ENCODE assay signal across 19 cellular contexts in the genomic region with DNA sequence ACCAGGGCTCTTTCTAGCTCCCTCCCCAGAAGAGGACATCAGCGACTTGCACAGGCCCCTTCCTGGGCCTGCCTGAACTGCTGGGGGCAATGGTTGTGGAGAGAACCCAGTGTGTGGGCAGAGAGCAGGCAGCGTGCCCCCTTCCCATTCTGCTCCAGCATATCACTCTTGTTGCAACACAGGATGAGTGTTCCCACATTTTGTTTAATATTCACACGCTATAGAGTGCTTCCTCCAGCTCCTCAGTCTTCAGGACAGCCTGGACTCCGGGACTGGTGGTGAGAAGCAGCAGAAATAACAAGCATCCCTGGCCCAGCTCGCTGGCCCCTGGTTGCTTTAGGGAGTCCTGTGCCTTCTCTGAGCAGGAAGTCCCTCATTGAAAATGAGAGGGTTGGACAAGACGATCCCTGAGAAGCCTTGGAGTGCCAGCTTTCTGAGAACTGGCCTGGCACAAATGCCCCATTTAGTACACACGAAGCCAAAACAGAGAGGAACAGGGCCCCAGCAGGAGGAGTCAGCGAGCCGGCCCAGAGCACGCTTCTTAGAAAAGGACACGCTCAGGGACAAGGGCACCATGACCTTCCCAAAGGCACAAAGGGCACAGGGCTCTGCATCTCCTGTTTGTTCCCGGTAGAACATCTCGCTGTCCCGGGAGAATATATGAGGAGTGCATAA.
DNase-seq lines count a peak whose midpoint lies in the region; ATAC-seq and TF ChIP-seq lines count a peak whose summit lies in the region.
"Had no signal": no experiment of that assay in that cellular context is flagged by ENCODE, and none has a peak within 500 bp of the region (broad histone marks: within the 10 kb centered on the region; RNA-seq: fewer than 3 reads in every experiment).

No MANE protein-coding gene starts in this region.

- no peak for TF ChIP-seq CTCF in osteoblast (IDR thresholded peaks at IDR 0.05; ENCODE audit: extremely low read depth, low read depth, low read length)

- H4K20me1 ChIP-seq in osteoblast (ENCODE audit: insufficient read depth, low read length) = no peaks in the 10 kb centered on the region

- peaks cover 10% of the 10 kb centered on the region for H3K27me3 ChIP-seq in osteoblast (ENCODE audit: insufficient read depth, low read length)

- H3K4me3 Mint-ChIP-seq in T-cell (peak overlapping the region in 1 of 3 donors; percentile 59), immature natural killer cell (peak overlapping the region in 2 of 5 donors; percentile 24 to 38)
- H3K4me3 Mint-ChIP-seq: activated naive CD8-positive, alpha-beta T cell treated with anti-CD3 and anti-CD28 coated beads for 36 hours; stimulated activated naive CD8-positive, alpha-beta T cell treated with anti-CD3 and anti-CD28 coated beads, Interleukin-15, Interleukin-2, amounts not matched to agents 100 ng/mL and 50 ng/mL, for 24 hours had no signal

- H3K9me3 Mint-ChIP-seq in T-cell (no peaks in the 10 kb centered on the region), immature natural killer cell (no peaks in the 10 kb centered on the region)
- H3K9me3 Mint-ChIP-seq: activated naive CD8-positive, alpha-beta T cell treated with anti-CD3 and anti-CD28 coated beads for 36 hours; central memory CD8-positive, alpha-beta T cell; stimulated activated naive CD8-positive, alpha-beta T cell treated with anti-CD3 and anti-CD28 coated beads, Interleukin-15, Interleukin-2, amounts not matched to agents 100 ng/mL and 50 ng/mL, for 24 hours had no signal

- no peak overlapping the region for H3K4me2 ChIP-seq in osteoblast (ENCODE audit: insufficient read depth, low read length)

- H3K36me3 Mint-ChIP-seq in T-cell (no peaks in the 10 kb centered on the region), immature natural killer cell (no peaks in the 10 kb centered on the region)

- no peak overlapping the region for H3K27ac ChIP-seq in osteoblast (ENCODE audit: low read depth, low read length)
- H3K27ac ChIP-seq: parathyroid adenoma had no signal

- ATAC-seq in T-cell (replicated peaks in 1 of 4) (no peak), GM21447 (IDR thresholded peaks at IDR 0.05; ENCODE audit: unreplicated experiment) (no peak), GM21526 (IDR thresholded peaks at IDR 0.05; ENCODE audit: low FRiP score, unreplicated experiment) (no peak)

- H3K9me3 ChIP-seq in osteoblast (ENCODE audit: low read depth, low read length) = no peaks in the 10 kb centered on the region
- H3K9me3 ChIP-seq: spleen had no signal

- POLR2A ChIA-PET in T-cell (lab: Charles Lee) = no interaction called here

- no peak overlapping the region for H3K4me3 ChIP-seq in osteoblast (ENCODE audit: insufficient read depth, low read length)
- H3K4me3 ChIP-seq: spleen had no signal

- peak in 8 of 14 donors; percentile 11 to 72 (median 26) for DNase-seq in C1 segment of cervical spinal cord (lab: John Stamatoyannopoulos, UW)
- no peak for DNase-seq in T-cell
- peak; percentile 56 for DNase-seq in globus pallidus (ENCODE audit: low spot score)
- DNase-seq in osteoblast (ENCODE audit: insufficient read length, low spot score, missing footprints) = peak; percentile 45
- no peak for DNase-seq in immature natural killer cell
- DNase-seq in T-helper 1 cell = no peak
- DNase-seq: activated naive CD8-positive, alpha-beta T cell treated with anti-CD3 and anti-CD28 coated beads for 36 hours; activated T-cell treated with anti-CD3 and anti-CD28 coated beads, Interleukin-2, amount 50 U/mL, for 1 hour; AML-193; DMS 273 treated with DMSO at 0.1 percent for 48 hours; NCI-H146; NCI-H345; spleen; T-helper 2 cell had no signal

- no peak overlapping the region for H2AFZ ChIP-seq in osteoblast (ENCODE audit: low read length)
- H2AFZ ChIP-seq: parathyroid adenoma had no signal

- H3K4me1 ChIP-seq in osteoblast (ENCODE audit: insufficient read depth, low read length) = peaks cover 6% of the 10 kb centered on the region
- H3K4me1 ChIP-seq: parathyroid adenoma had no signal

- CTCF ChIA-PET in T-cell (lab: Charles Lee) = interaction anchor here (0.6 to 1.2 kb wide), 5 partner anchors 27 to 1103 kb away, joined by 3 to 8 read pairs (median 4); no protein-coding TSS in a partner anchor

- no peaks in the 10 kb centered on the region for H3K79me2 ChIP-seq in osteoblast (ENCODE audit: insufficient read depth, low read length)
- H3K79me2 ChIP-seq: parathyroid adenoma had no signal

- H3K36me3 ChIP-seq in osteoblast (ENCODE audit: insufficient read depth, low read length) = no peaks in the 10 kb centered on the region
- H3K36me3 ChIP-seq: spleen had no signal

- H3K4me1 Mint-ChIP-seq in T-cell (peaks cover 55 to 67% (median 61%) of the 10 kb centered on the region in 3 donors), immature natural killer cell (peaks cover 48 to 72% of the 10 kb centered on the region in 2 donors)

- H3K27me3 Mint-ChIP-seq in T-cell = peaks cover 4 to 13% of the 10 kb centered on the region in 2 donors
- peaks cover 4 to 11% (median 11%) of the 10 kb centered on the region in 3 donors for H3K27me3 Mint-ChIP-seq in immature natural killer cell (ENCODE audit: low read depth in 3 of 3)

- H3K27ac Mint-ChIP-seq in T-cell = peak overlapping the region; percentile 25 to 49
- peak overlapping the region in 1 of 6 donors; percentile 12 for H3K27ac Mint-ChIP-seq in immature natural killer cell
- H3K27ac Mint-ChIP-seq: activated naive CD8-positive, alpha-beta T cell treated with anti-CD3 and anti-CD28 coated beads for 36 hours; stimulated activated naive CD8-positive, alpha-beta T cell treated with anti-CD3 and anti-CD28 coated beads, Interleukin-15, Interleukin-2, amounts not matched to agents 100 ng/mL and 50 ng/mL, for 24 hours had no signal

Comparison
In these comparisons a context has a peak if more than half of its experiments do, and no peak if none do; other contexts are left out.
1. DNase-seq: peak in C1 segment of cervical spinal cord (8 of 14), globus pallidus (single experiment) and osteoblast (single experiment); none in T-cell (0 of 34), immature natural killer cell (0 of 3) and T-helper 1 cell (0 of 5).